ENCODE assay signal across 17 cellular contexts in genomic region chr11:102120006-102120405, GRCh38. TPM values are rescaled to one million over a fixed set of nuclear protein-coding genes. Genes with fewer than 3 reads are reported as not detected.
A peak's percentile ranks its signal among the peaks of the same experiment; 100 is the strongest.
DNase-seq lines count a peak whose midpoint lies in the region; ATAC-seq, FAIRE-seq and TF ChIP-seq lines count a peak whose summit lies in the region.
"Had no signal": no experiment of that assay in that cellular context is flagged by ENCODE, and none has a peak within 500 bp of the region (broad histone marks: within the 10 kb centered on the region; RNA-seq: fewer than 3 reads in every experiment).

No MANE protein-coding gene starts in this region.

- H3K9ac ChIP-seq in HUES48 (ENCODE audit: low read depth, low read length) = no peak overlapping the region

- H3K9me3 ChIP-seq in A549 (no peaks in the 10 kb centered on the region), HUES48 (ENCODE audit: control insufficient read depth, insufficient read depth, low read length) (peaks cover 7% of the 10 kb centered on the region), right lobe of liver (no peaks in the 10 kb centered on the region)
- H3K9me3 ChIP-seq: sigmoid colon had no signal

- peak overlapping the region; percentile 87 to 99 for H3K27ac ChIP-seq in A549
- H3K27ac ChIP-seq in HUES48 (ENCODE audit: low read depth, low read length) = peak overlapping the region; percentile 53
- H3K27ac ChIP-seq in right lobe of liver = peak overlapping the region in 1 of 3 donors; percentile 12
- H3K27ac ChIP-seq: sigmoid colon had no signal

- no peak overlapping the region for H3K4me3 Mint-ChIP-seq in activated CD8-positive, alpha-beta T cell treated with anti-CD3 and anti-CD28 coated beads, Interleukin-2, amount 10 ng/mL, durations not matched to agents 7 days and 5 days
- H3K4me3 Mint-ChIP-seq: activated naive CD4-positive, alpha-beta T cell treated with anti-CD3 and anti-CD28 coated beads for 36 hours had no signal

- TF ChIP-seq CTCF in A549 (IDR thresholded peaks at IDR 0.05) (no peak), choroid plexus epithelial cell (conservative IDR thresholded peaks at IDR 0.05; ENCODE audit: low read depth, low read length) (no peak), right lobe of liver (IDR thresholded peaks at IDR 0.05) (no peak)

- no peak for TF ChIP-seq EP300 in A549 (IDR thresholded peaks at IDR 0.05)

- H3K4me1 Mint-ChIP-seq in activated CD8-positive, alpha-beta T cell treated with anti-CD3 and anti-CD28 coated beads, Interleukin-2, amount 10 ng/mL, durations not matched to agents 7 days and 5 days (ENCODE audit: low read depth) = no peaks in the 10 kb centered on the region

- H3K27me3 Mint-ChIP-seq in activated CD8-positive, alpha-beta T cell treated with anti-CD3 and anti-CD28 coated beads, Interleukin-2, amount 10 ng/mL, durations not matched to agents 7 days and 5 days (ENCODE audit: low read depth) = peaks cover 27% of the 10 kb centered on the region

- H3K9me3 Mint-ChIP-seq in activated CD8-positive, alpha-beta T cell treated with anti-CD3 and anti-CD28 coated beads, Interleukin-2, amount 10 ng/mL, durations not matched to agents 7 days and 5 days (ENCODE audit: insufficient read depth) = no peaks in the 10 kb centered on the region
- H3K9me3 Mint-ChIP-seq: activated naive CD4-positive, alpha-beta T cell treated with anti-CD3 and anti-CD28 coated beads for 36 hours had no signal

- H3K4me3 ChIP-seq in A549 (peak overlapping the region; percentile 30; the same call in 2 of the 3 replicates), HUES48 (ENCODE audit: low read depth, low read length) (0 out of 2 replicates have a peak overlapping the region, but pooled peaks have one; percentile 24), choroid plexus epithelial cell (ENCODE audit: low read depth, low read length) (no peak overlapping the region), right lobe of liver (no peak overlapping the region)
- H3K4me3 ChIP-seq: sigmoid colon had no signal

- intact Hi-C loops in right lobe of liver (cut with DNase I) = no loop called here

- no peak for FAIRE-seq in A549 (lab: Jason Lieb, UNC)
- FAIRE-seq: G401.6, urothelium cell line had no signal

- WGBS in A549 (ENCODE audit: missing lambda C conversion rate) = 0% methylated on average over 4 of the region's 4 CpGs
- 25% methylated on average over 4 of the region's 4 CpGs for WGBS in right lobe of liver (ENCODE audit: insufficient coverage, low coverage, low lambda C conversion rate, missing lambda C conversion rate)

- peaks cover 12% of the 10 kb centered on the region for H3K36me3 ChIP-seq in HUES48 (ENCODE audit: control insufficient read depth, insufficient read depth, low read length)
- no peaks in the 10 kb centered on the region for H3K36me3 ChIP-seq in right lobe of liver

- peak overlapping the region; percentile 84 for H3K4me2 ChIP-seq in A549

- POLR2A ChIA-PET in A549 (lab: Yijun Ruan, JAX) = no interaction called here
- POLR2A ChIA-PET in activated CD8-positive, alpha-beta T cell treated with anti-CD3 and anti-CD28 coated beads, Interleukin-2, amount 10 ng/mL, durations not matched to agents 7 days and 5 days (lab: Charles Lee) = no interaction called here

- DNase-seq in A549 (ENCODE audit: low read depth in 1 of 2, low spot score in 1 of 2) = peak; percentile 13 to 83
- DNase-seq in choroid plexus epithelial cell (ENCODE audit: low read depth) = peak; percentile 66
- DNase-seq in right lobe of liver = no peak
- DNase-seq in stimulated activated CD4-positive, alpha-beta T cell treated with anti-CD3 and anti-CD28 coated beads, Interleukin-2, amount 100 ng/mL, for 24 hours = no peak
- DNase-seq in activated CD8-positive, alpha-beta memory T cell treated with anti-CD3 and anti-CD28 coated beads, Interleukin-2, amount 50 U/mL, for 48 hours = no peak
- DNase-seq in dedifferentiated amniotic fluid mesenchymal stem cell (ENCODE audit: extremely low spot score) = no peak
- no peak for DNase-seq in activated CD8-positive, alpha-beta T cell treated with anti-CD3 and anti-CD28 coated beads, Interleukin-2, amount 10 ng/mL, durations not matched to agents 7 days and 5 days
- DNase-seq: activated CD4-positive, alpha-beta T cell treated with anti-CD3 and anti-CD28 coated beads, Interleukin-2, amount 50 U/mL, for 48 hours; activated naive CD4-positive, alpha-beta T cell treated with anti-CD3 and anti-CD28 coated beads for 36 hours; AML-193; hippocampal formation; NCI-H1436 treated with DMSO at 0.1 percent for 48 hours; NK-92 treated with Interleukin-12 subunit alpha and Interleukin-12 subunit beta, amount 100 ng/mL, for 24 hours; sigmoid colon had no signal

- H3K27me3 ChIP-seq in HUES48 (ENCODE audit: control insufficient read depth, insufficient read depth, low read length) = no peaks in the 10 kb centered on the region
- no peaks in the 10 kb centered on the region for H3K27me3 ChIP-seq in right lobe of liver
- H3K27me3 ChIP-seq: sigmoid colon had no signal

- no peak for TF ChIP-seq POLR2A in A549 (IDR thresholded peaks at IDR 0.05; ENCODE audit: low read length)
- TF ChIP-seq POLR2A in right lobe of liver (IDR thresholded peaks at IDR 0.05) = no peak

- H3K27ac Mint-ChIP-seq in activated CD8-positive, alpha-beta T cell treated with anti-CD3 and anti-CD28 coated beads, Interleukin-2, amount 10 ng/mL, durations not matched to agents 7 days and 5 days = no peak overlapping the region
- H3K27ac Mint-ChIP-seq: activated naive CD4-positive, alpha-beta T cell treated with anti-CD3 and anti-CD28 coated beads for 36 hours had no signal

- CTCF ChIA-PET in A549 (lab: Yijun Ruan, JAX) = interaction anchor here (0.6 kb wide), 1 partner anchor 33 kb away, joined by 3 read pairs; no protein-coding TSS in a partner anchor
- CTCF ChIA-PET in activated CD8-positive, alpha-beta T cell treated with anti-CD3 and anti-CD28 coated beads, Interleukin-2, amount 10 ng/mL, durations not matched to agents 7 days and 5 days (lab: Charles Lee) = no interaction called here

- ATAC-seq in A549 (peak; percentile 67 to 76), right lobe of liver (peak; percentile 41 to 77 (median 60))
- ATAC-seq in activated CD8-positive, alpha-beta T cell treated with anti-CD3 and anti-CD28 coated beads, Interleukin-2, amount 10 ng/mL, durations not matched to agents 7 days and 5 days = no peak

- H3K36me3 Mint-ChIP-seq in activated CD8-positive, alpha-beta T cell treated with anti-CD3 and anti-CD28 coated beads, Interleukin-2, amount 10 ng/mL, durations not matched to agents 7 days and 5 days (ENCODE audit: low read depth) = no peaks in the 10 kb centered on the region

- peaks cover 66% of the 10 kb centered on the region for H3K4me1 ChIP-seq in A549
- peaks cover 64% of the 10 kb centered on the region for H3K4me1 ChIP-seq in HUES48 (ENCODE audit: control insufficient read depth, insufficient read depth, low read length)
- peaks cover 0 to 50% (median 16%) of the 10 kb centered on the region in 4 donors for H3K4me1 ChIP-seq in right lobe of liver

- TF ChIP-seq RAD21 in A549 (conservative IDR thresholded peaks at IDR 0.05 in 1 of 2, IDR thresholded peaks at IDR 0.05 in 1 of 2) = no peak

TF ChIP-seq in A549, 52 proteins besides CTCF, POLR2A, EP300 and RAD21:
- TF ChIP-seq HES2 (IDR thresholded peaks at IDR 0.05) (peak; percentile 28; the same call in 1 of the 2 replicates), TP53 (CRISPR knock-in tag; IDR thresholded peaks at IDR 0.05) (no peak), GATA3 (IDR thresholded peaks at IDR 0.05; ENCODE audit: borderline replicate concordance) (0 out of 2 replicates have a peak, but pooled peaks have one; percentile 6), CEBPB (IDR thresholded peaks at IDR 0.05) (peak in 1 of 2 experiments; percentile 86; a peak in 3 of 4 replicates)

RNA-seq across cellular contexts. Expression of gene YAP1, which starts 9.8 kb away (rescaled TPM):
- polyA plus RNA-seq in A549 (2011; rRNA removed) = 48.0 and 73.6 TPM in 2 replicates
- polyA plus RNA-seq in A549 (2012; cell fraction: cytosol; rRNA removed) = 23.1 and 30.4 TPM in 2 replicates
- polyA plus RNA-seq in A549 (2012; cell fraction: nucleus; rRNA removed) = 25.1 and 25.8 TPM in 2 replicates
- polyA plus RNA-seq in A549 (2017; fragmentation: RNase III; extraction: RNeasy Plus Mini Kit Qiagen cat#74134 plus additional on column Dnase treatment) = 36.4 to 40.4 TPM (median 39.6 TPM) in 3 replicates
- polyA minus RNA-seq in A549 (2011; rRNA and poly(A)+ RNA removed) = 140 and 142 TPM in 2 replicates
- total RNA-seq in right lobe of liver = 10 to 100 TPM; 17.9 to 60.5 (median 36.3) TPM
- not detected for total RNA-seq in activated CD8-positive, alpha-beta T cell treated with anti-CD3 and anti-CD28 coated beads, Interleukin-2, amount 10 ng/mL, durations not matched to agents 7 days and 5 days

Comparison
In these comparisons a context has a peak if more than half of its experiments do, and no peak if none do; other contexts are left out.
1. DNase-seq: peak in A549 (2 of 2) and choroid plexus epithelial cell (single experiment); none in right lobe of liver (0 of 3), stimulated activated CD4-positive, alpha-beta T cell treated with anti-CD3 and anti-CD28 coated beads, Interleukin-2, amount 100 ng/mL, for 24 hours (0 of 2), activated CD8-positive, alpha-beta memory T cell treated with anti-CD3 and anti-CD28 coated beads, Interleukin-2, amount 50 U/mL, for 48 hours (single experiment), dedifferentiated amniotic fluid mesenchymal stem cell (single experiment) and activated CD8-positive, alpha-beta T cell treated with anti-CD3 and anti-CD28 coated beads, Interleukin-2, amount 10 ng/mL, durations not matched to agents 7 days and 5 days (single experiment).
2. H3K4me3 ChIP-seq: peak in A549 (single experiment) and HUES48 (single experiment); none in choroid plexus epithelial cell (single experiment) and right lobe of liver (0 of 3).
3. RNA of gene YAP1, which starts 9.8 kb away (total RNA-seq): 17.9 to 60.5 TPM in right lobe of liver; not detected in activated CD8-positive, alpha-beta T cell treated with anti-CD3 and anti-CD28 coated beads, Interleukin-2, amount 10 ng/mL, durations not matched to agents 7 days and 5 days; every median in the first group is over 10 times any median in the second.